In genomic region chr11:117037952-117038350, GRCh38 we compare ENCODE assay signal across 14 cellular contexts.
DNase-seq lines count a peak whose midpoint lies in the region; ATAC-seq and TF ChIP-seq lines count a peak whose summit lies in the region.
"Had no signal": no experiment of that assay in that cellular context is flagged by ENCODE, and none has a peak within 500 bp of the region (broad histone marks: within the 10 kb centered on the region; RNA-seq: fewer than 3 reads in every experiment).

No MANE protein-coding gene starts in this region.

- peaks cover 4% of the 10 kb centered on the region for H3K36me3 Mint-ChIP-seq in activated CD4-positive, alpha-beta T cell treated with anti-CD3 and anti-CD28 coated beads for 36 hours (ENCODE audit: low read depth)
- H3K36me3 Mint-ChIP-seq in nephron progenitor cell (ENCODE audit: low read depth): no peaks in the 10 kb centered on the region

- peaks cover 54% of the 10 kb centered on the region for H3K4me1 Mint-ChIP-seq in activated CD4-positive, alpha-beta T cell treated with anti-CD3 and anti-CD28 coated beads for 36 hours
- H3K4me1 Mint-ChIP-seq in nephron progenitor cell: peaks cover 23% of the 10 kb centered on the region

- H3K4me2 ChIP-seq in OCI-LY1 (ENCODE audit: low read length): peak overlapping the region; percentile 44

- intact Hi-C loops in activated CD4-positive, alpha-beta T cell treated with anti-CD3 and anti-CD28 coated beads for 36 hours (cut with DNase I, micrococcal nuclease): no loop called here

- no peaks in the 10 kb centered on the region for H3K9me2 ChIP-seq in OCI-LY1 (ENCODE audit: low read depth, low read length)

- DNase-seq in activated CD4-positive, alpha-beta T cell treated with anti-CD3 and anti-CD28 coated beads for 36 hours: no peak
- no peak for DNase-seq in activated CD4-positive, alpha-beta T cell treated with anti-CD3 and anti-CD28 coated beads, Interleukin-2, amount 50 U/mL, for 48 hours
- no peak for DNase-seq in caudate nucleus (lab: John Stamatoyannopoulos, UW)
- no peak for DNase-seq in nephron progenitor cell
- DNase-seq in AG20443 (ENCODE audit: low spot score): no peak
- no peak for DNase-seq in HK-2 (ENCODE audit: unreplicated experiment)
- DNase-seq: activated CD8-positive, alpha-beta memory T cell treated with anti-CD3 and anti-CD28 coated beads, Interleukin-2, amount 50 U/mL, for 48 hours; left colon; NCI-H1417 treated with DMSO at 0.1 percent for 48 hours; NCI-H524 treated with DMSO at 0.1 percent for 48 hours; RPMI8226; testis had no signal

- H3K9me3 Mint-ChIP-seq in activated CD4-positive, alpha-beta T cell treated with anti-CD3 and anti-CD28 coated beads for 36 hours (ENCODE audit: low read depth): no peaks in the 10 kb centered on the region
- no peaks in the 10 kb centered on the region for H3K9me3 Mint-ChIP-seq in nephron progenitor cell

- H3K9me3 ChIP-seq in OCI-LY1 (ENCODE audit: low read length): no peaks in the 10 kb centered on the region
- H3K9me3 ChIP-seq: testis had no signal

- H2AFZ ChIP-seq in OCI-LY1 (ENCODE audit: low read length): no peak overlapping the region

- peak overlapping the region; percentile 18 for H3K4me3 ChIP-seq in OCI-LY1 (ENCODE audit: low read depth, low read length, poor library complexity, severe bottlenecking)
- H3K4me3 ChIP-seq: testis had no signal

- H3K27ac ChIP-seq in OCI-LY1 (ENCODE audit: low read depth, low read length, poor library complexity, severe bottlenecking) (peak overlapping the region; percentile 89), caudate nucleus (ENCODE audit: low read depth, low read length) (peak overlapping the region; percentile 95)

- no peaks in the 10 kb centered on the region for H4K20me1 ChIP-seq in OCI-LY1 (ENCODE audit: insufficient read depth, low read length)

- no peaks in the 10 kb centered on the region for H3K27me3 ChIP-seq in OCI-LY1 (ENCODE audit: insufficient read depth, low read length)
- H3K27me3 ChIP-seq: testis had no signal

- peaks cover 83% of the 10 kb centered on the region for H3K79me2 ChIP-seq in OCI-LY1 (ENCODE audit: insufficient read depth, low read length)

- ATAC-seq in activated CD4-positive, alpha-beta T cell treated with anti-CD3 and anti-CD28 coated beads for 36 hours: no peak
- ATAC-seq in HG03025 (IDR thresholded peaks at IDR 0.05; ENCODE audit: low FRiP score, unreplicated experiment): no peak

- no peaks in the 10 kb centered on the region for H3K27me3 Mint-ChIP-seq in activated CD4-positive, alpha-beta T cell treated with anti-CD3 and anti-CD28 coated beads for 36 hours
- no peaks in the 10 kb centered on the region for H3K27me3 Mint-ChIP-seq in nephron progenitor cell (ENCODE audit: low read depth, poor library complexity)

- no peak overlapping the region for H3K4me3 Mint-ChIP-seq in activated CD4-positive, alpha-beta T cell treated with anti-CD3 and anti-CD28 coated beads for 36 hours
- H3K4me3 Mint-ChIP-seq in nephron progenitor cell: no peak overlapping the region

- H3K27ac Mint-ChIP-seq in activated CD4-positive, alpha-beta T cell treated with anti-CD3 and anti-CD28 coated beads for 36 hours: peak overlapping the region; percentile 61
- peak overlapping the region; percentile 40 for H3K27ac Mint-ChIP-seq in nephron progenitor cell

- no peaks in the 10 kb centered on the region for H3F3A ChIP-seq in OCI-LY1 (ENCODE audit: insufficient read depth, low read length)

- CTCF ChIA-PET in activated CD4-positive, alpha-beta T cell treated with anti-CD3 and anti-CD28 coated beads for 36 hours (lab: Charles Lee): no interaction called here

- H3K36me3 ChIP-seq in OCI-LY1 (ENCODE audit: insufficient read depth, low read length): peaks cover under 1% of the 10 kb centered on the region; the same call in 1 of the 2 replicates

- peaks cover 64% of the 10 kb centered on the region for H3K4me1 ChIP-seq in OCI-LY1 (ENCODE audit: insufficient read depth, low read length, severe bottlenecking)

- H3K9ac ChIP-seq in OCI-LY1 (ENCODE audit: low read length): peak overlapping the region; percentile 14; the same call in 1 of the 2 replicates

- POLR2A ChIA-PET in activated CD4-positive, alpha-beta T cell treated with anti-CD3 and anti-CD28 coated beads for 36 hours (lab: Charles Lee): no interaction called here

- TF ChIP-seq CTCF in OCI-LY1 (IDR thresholded peaks at IDR 0.05; ENCODE audit: low read length) (no peak), nephron progenitor cell (IDR thresholded peaks at IDR 0.05) (no peak)
